In genomic region chr1:230066036-230066435, GRCh38 we compare ENCODE assay signal across 9 cellular contexts. TPM values are rescaled to one million over a fixed set of nuclear protein-coding genes. Genes with fewer than 3 reads are reported as not detected.
DNase-seq lines count a peak whose midpoint lies in the region; ATAC-seq, FAIRE-seq and TF ChIP-seq lines count a peak whose summit lies in the region.
"Had no signal": no experiment of that assay in that cellular context is flagged by ENCODE, and none has a peak within 500 bp of the region (broad histone marks: within the 10 kb centered on the region; RNA-seq: fewer than 3 reads in every experiment).

No MANE protein-coding gene starts in this region.

- H3K4me1 ChIP-seq in OCI-LY7 (ENCODE audit: insufficient read depth, low read length, poor library complexity, severe bottlenecking) (peaks cover 26% of the 10 kb centered on the region), endothelial cell of umbilical vein (ENCODE audit: control insufficient read depth, extremely low read depth, insufficient read depth, low read length) (peaks cover 11% of the 10 kb centered on the region)

- POLR2A ChIA-PET in OCI-LY7 (lab: Charles Lee) (interaction anchor here (0.6 to 1.2 kb wide), 3 partner anchors 57 to 113 kb away, joined by 4 to 5 read pairs (median 4); no protein-coding TSS in a partner anchor), endothelial cell of umbilical vein (lab: Charles Lee) (no interaction called here)

- intact Hi-C loops in OCI-LY7 (cut with micrococcal nuclease; ENCODE audit: unreplicated experiment), result loop anchor here (2.0 to 5.0 kb wide), 2 partner anchors 85 to 101 kb away; no protein-coding TSS in a partner anchor
- intact Hi-C loops in endothelial cell of umbilical vein (cut with micrococcal nuclease), result loop anchor here (2.0 kb wide), 3 partner anchors 149 to 507 kb away; partner anchors contain the start of gene ABCB10

- TF ChIP-seq CTCF in GM12865 (IDR thresholded peaks at IDR 0.05; ENCODE audit: insufficient read depth, low read depth, low read length, missing control alignments) (no peak), OCI-LY7 (conservative IDR thresholded peaks at IDR 0.05; ENCODE audit: low read length) (no peak), endothelial cell of umbilical vein (IDR thresholded peaks at IDR 0.05; ENCODE audit: extremely low read depth in 1 of 2, insufficient read depth in 1 of 2, low read depth in 1 of 2, low read length in 2 of 2) (no peak), retinal pigment epithelial cell (conservative IDR thresholded peaks at IDR 0.05; ENCODE audit: low read depth, low read length) (no peak)

- H3K36me3 ChIP-seq in OCI-LY7 (ENCODE audit: insufficient read depth, low read length) (no peaks in the 10 kb centered on the region), endothelial cell of umbilical vein (ENCODE audit: control insufficient read depth in 2 of 2, extremely low read depth in 1 of 2, insufficient read depth in 2 of 2, low read length in 2 of 2) (no peaks in the 10 kb centered on the region)

- H3K4me2 ChIP-seq in OCI-LY7 (ENCODE audit: low read length) (peak overlapping the region; percentile 77), endothelial cell of umbilical vein (ENCODE audit: insufficient read depth, low read length) (peak overlapping the region; percentile 68)

- H3K9ac ChIP-seq in endothelial cell of umbilical vein (replicated peaks; ENCODE audit: extremely low read depth, insufficient read depth, low read length), result no peak overlapping the region

- FAIRE-seq in endothelial cell of umbilical vein (lab: Jason Lieb, UNC), result no peak
- FAIRE-seq in urothelium cell line (lab: Jason Lieb, UNC), result no peak

- H3K79me2 ChIP-seq in OCI-LY7 (ENCODE audit: insufficient read depth, low read depth, low read length) (peaks cover 25% of the 10 kb centered on the region), endothelial cell of umbilical vein (ENCODE audit: control insufficient read depth, insufficient read depth, low read length) (peaks cover 34% of the 10 kb centered on the region)

- peaks cover 0 to 1% of the 10 kb centered on the region in 2 experiments for H3K27me3 ChIP-seq in endothelial cell of umbilical vein (ENCODE audit: control insufficient read depth in 2 of 2, insufficient read depth in 2 of 2, low read length in 2 of 2)

- ATAC-seq in GM19351 (IDR thresholded peaks at IDR 0.05; ENCODE audit: unreplicated experiment) (no peak), HG02973 (IDR thresholded peaks at IDR 0.05; ENCODE audit: unreplicated experiment) (no peak)

- DNase-seq in GM12865 (ENCODE audit: low read depth), result no peak
- DNase-seq in OCI-LY7 (ENCODE audit: low spot score), result no peak
- DNase-seq in endothelial cell of umbilical vein (ENCODE audit: low read depth, low spot score), result peak; percentile 6
- DNase-seq in retinal pigment epithelial cell (ENCODE audit: low read depth), result no peak
- DNase-seq in urothelium cell line (ENCODE audit: low spot score), result no peak
- DNase-seq in NCI-H510A treated with DMSO at 0.1 percent for 48 hours (lab: John Stamatoyannopoulos, UW), result no peak
- DNase-seq: activated gamma-delta T cell treated with Interleukin-2 at 50 U/mL for 16 hours had no signal

- H3K27ac ChIP-seq in OCI-LY7 (ENCODE audit: low read depth, low read length, poor library complexity, severe bottlenecking) (peak overlapping the region; percentile 53), endothelial cell of umbilical vein (ENCODE audit: insufficient read depth, low read depth, low read length) (no peak overlapping the region)

- dilution Hi-C loops in endothelial cell of umbilical vein (cut with MboI; ENCODE audit: extremely low pct_ligation_motif_present, low sequenced_read_pairs), result no loop called here

- H3K4me3 ChIP-seq in GM12865 (ENCODE audit: low read depth, low read length), result peak overlapping the region; percentile 63
- peak overlapping the region; percentile 92 for H3K4me3 ChIP-seq in OCI-LY7 (ENCODE audit: low read depth, low read length, poor library complexity, severe bottlenecking)
- peak overlapping the region in 1 of 3 experiments; percentile 42 for H3K4me3 ChIP-seq in endothelial cell of umbilical vein (replicated peaks in 1 of 3; ENCODE audit: insufficient read depth in 1 of 3, low read depth in 1 of 3, low read length in 3 of 3)
- H3K4me3 ChIP-seq in retinal pigment epithelial cell (ENCODE audit: low read length), result peak overlapping the region; percentile 53

- no peaks in the 10 kb centered on the region for H3K9me1 ChIP-seq in endothelial cell of umbilical vein (replicated peaks; ENCODE audit: control insufficient read depth, extremely low read depth, insufficient read depth, low read length)

- H2AFZ ChIP-seq in OCI-LY7 (ENCODE audit: low read length) (peak overlapping the region; percentile 90), endothelial cell of umbilical vein (ENCODE audit: low read depth, low read length) (no peak overlapping the region)

- BruUV-seq in OCI-LY7 (replicated peaks; lab: Mats Ljungman, UMichigan) (TSS peak; percentile 93), endothelial cell of umbilical vein (replicated peaks; lab: Mats Ljungman, UMichigan) (no TSS peak)

- CTCF ChIA-PET in OCI-LY7 (lab: Charles Lee; ENCODE audit: unreplicated experiment), result no interaction called here
- CTCF ChIA-PET in endothelial cell of umbilical vein (lab: Charles Lee), result interaction anchor here (0.8 to 1.9 kb wide), 7 partner anchors 7 to 159 kb away, joined by 3 to 10 read pairs (median 3); no protein-coding TSS in a partner anchor

- no peaks in the 10 kb centered on the region for H3K9me2 ChIP-seq in OCI-LY7 (ENCODE audit: insufficient read depth, low read length)

- no peak for TF ChIP-seq POLR2A in endothelial cell of umbilical vein (IDR thresholded peaks at IDR 0.05; ENCODE audit: low read depth, low read length)

- peaks cover 19% of the 10 kb centered on the region for H4K20me1 ChIP-seq in OCI-LY7 (ENCODE audit: insufficient read depth, low read length)
- H4K20me1 ChIP-seq in endothelial cell of umbilical vein (replicated peaks; ENCODE audit: control insufficient read depth, extremely low read depth, insufficient read depth, low read length), result peaks cover 8% of the 10 kb centered on the region

- peaks cover 28% of the 10 kb centered on the region for H3K9me3 ChIP-seq in OCI-LY7 (ENCODE audit: low read length)
- no peaks in the 10 kb centered on the region for H3K9me3 ChIP-seq in endothelial cell of umbilical vein (replicated peaks; ENCODE audit: control insufficient read depth, insufficient read depth, low read length)

TF ChIP-seq in endothelial cell of umbilical vein, 7 proteins besides CTCF, POLR2A, EP300 and RAD21:
- TF ChIP-seq MYC (IDR thresholded peaks at IDR 0.05; ENCODE audit: low read depth, low read length) (no peak), JUN (IDR thresholded peaks at IDR 0.05; ENCODE audit: borderline replicate concordance, insufficient read depth, insufficient read length, low read depth) (no peak), GATA2 (IDR thresholded peaks at IDR 0.05; ENCODE audit: insufficient read depth, insufficient read length, low read depth, low read length) (no peak), MAX (IDR thresholded peaks at IDR 0.05; ENCODE audit: insufficient read depth, insufficient read length) (no peak), EZH2 (IDR thresholded peaks at IDR 0.05; ENCODE audit: borderline replicate concordance, low read depth, low read length, severe bottlenecking) (no peak), POLR2AphosphoS5 (IDR thresholded peaks at IDR 0.05; ENCODE audit: insufficient read depth, low read depth, low read length) (no peak), FOS (IDR thresholded peaks at IDR 0.05; ENCODE audit: borderline replicate concordance, insufficient read depth, low read length) (no peak)

RNA-seq across cellular contexts. Expression of gene GALNT2, which starts 1.0 kb away (rescaled TPM):
- 26.3 and 29.9 TPM in 2 replicates for total RNA-seq in OCI-LY7 (2014; rRNA removed; shearing (Covaris generic))
- total RNA-seq in OCI-LY7 (2022) (56.4 and 67.3 TPM in 2 replicates), endothelial cell of umbilical vein (71.7 and 77.5 TPM in 2 replicates)
- 51.8 and 56.3 TPM in 2 replicates for polyA plus RNA-seq in endothelial cell of umbilical vein
- 56.8 and 62.3 TPM in 2 replicates for polyA plus RNA-seq in endothelial cell of umbilical vein (2011; cell fraction: cytosol; rRNA removed)
- 52.3 and 56.6 TPM in 2 replicates for polyA plus RNA-seq in endothelial cell of umbilical vein (2011; cell fraction: nucleus; rRNA removed)
- 90.9 and 108 TPM in 2 replicates for polyA plus RNA-seq in endothelial cell of umbilical vein (2012)
- polyA minus RNA-seq in endothelial cell of umbilical vein, result 62.0 and 63.0 TPM in 2 replicates
- polyA minus RNA-seq in endothelial cell of umbilical vein (2011; cell fraction: cytosol; rRNA and poly(A)+ RNA removed), result 93.1 TPM
- polyA minus RNA-seq in endothelial cell of umbilical vein (2011; cell fraction: nucleus; rRNA and poly(A)+ RNA removed), result 36.9 and 38.8 TPM in 2 replicates
